In genomic region chr17:4175921-4176802, GRCh38 we compare ENCODE assay signal across 10 cellular contexts. TPM values are rescaled to one million over a fixed set of nuclear protein-coding genes. Genes with fewer than 3 reads are reported as not detected.
DNase-seq lines count a peak whose midpoint lies in the region; TF ChIP-seq lines count a peak whose summit lies in the region.
"Had no signal": no experiment of that assay in that cellular context is flagged by ENCODE, and none has a peak within 500 bp of the region (broad histone marks: within the 10 kb centered on the region; RNA-seq: fewer than 3 reads in every experiment).

No MANE protein-coding gene starts in this region.

- DNase-seq in MCF 10A (ENCODE audit: unreplicated experiment), result no peak
- no peak for DNase-seq in mammary epithelial cell
- DNase-seq in activated effector memory CD4-positive, alpha-beta T cell treated with Interleukin-2 at 50 U/mL for 16 hours, result peak; percentile 31
- no peak for DNase-seq in mesothelial cell of epicardium (ENCODE audit: low spot score in 2 of 2, unreplicated experiment in 2 of 2)
- DNase-seq in MV-4-11 (lab: John Stamatoyannopoulos, UW), result no peak
- no peak for DNase-seq in DMS153 treated with DMSO at 0.1 percent for 48 hours (lab: John Stamatoyannopoulos, UW; ENCODE audit: unreplicated experiment)
- no peak for DNase-seq in BE2C
- DNase-seq: NCI-H526 had no signal

- peaks cover 97% of the 10 kb centered on the region for H3K36me3 Mint-ChIP-seq in MCF 10A (ENCODE audit: insufficient read depth, unreplicated experiment)
- H3K36me3 Mint-ChIP-seq in mesothelial cell of epicardium, result peaks cover 43% of the 10 kb centered on the region

- H3K9ac ChIP-seq in mammary epithelial cell (ENCODE audit: insufficient read depth, low read length), result no peak overlapping the region

- H3K4me3 ChIP-seq in mammary epithelial cell (replicated peaks in 1 of 3; ENCODE audit: insufficient read depth in 1 of 3, low read depth in 2 of 3, low read length in 3 of 3) (no peak overlapping the region), urinary bladder (ENCODE audit: low read depth, low read length) (no peak overlapping the region), BE2C (ENCODE audit: low read depth, low read length) (no peak overlapping the region)
- H3K4me3 ChIP-seq: ascending aorta had no signal

- H3K36me3 ChIP-seq in mammary epithelial cell (ENCODE audit: insufficient read depth, low read length), result peaks cover 28% of the 10 kb centered on the region
- H3K36me3 ChIP-seq in urinary bladder (ENCODE audit: insufficient read depth), result peaks cover 7% of the 10 kb centered on the region
- peaks cover 21% of the 10 kb centered on the region for H3K36me3 ChIP-seq in BE2C

- no peak overlapping the region for H3K4me2 ChIP-seq in mammary epithelial cell (ENCODE audit: insufficient read depth, low read depth, low read length)

- no peak overlapping the region for H2AFZ ChIP-seq in mammary epithelial cell (ENCODE audit: low read depth, low read length)

- no peak overlapping the region for H3K27ac ChIP-seq in mammary epithelial cell (ENCODE audit: insufficient read depth, low read depth, low read length)
- H3K27ac ChIP-seq in urinary bladder (ENCODE audit: low read depth), result peak overlapping the region; percentile 12
- H3K27ac ChIP-seq: ascending aorta had no signal

- H3K27me3 Mint-ChIP-seq in MCF 10A (ENCODE audit: insufficient read depth, unreplicated experiment), result no peaks in the 10 kb centered on the region
- H3K27me3 Mint-ChIP-seq in mesothelial cell of epicardium (ENCODE audit: low read depth), result no peaks in the 10 kb centered on the region

- intact Hi-C loops in MCF 10A (cut with micrococcal nuclease) (no loop called here), mammary epithelial cell (cut with micrococcal nuclease) (no loop called here)

- H3K4me3 Mint-ChIP-seq in MCF 10A (ENCODE audit: unreplicated experiment), result no peak overlapping the region
- peak overlapping the region; percentile 7 for H3K4me3 Mint-ChIP-seq in mesothelial cell of epicardium

- TF ChIP-seq CTCF in MCF 10A (IDR thresholded peaks at IDR 0.05; ENCODE audit: unreplicated experiment) (no peak), mammary epithelial cell (conservative IDR thresholded peaks at IDR 0.05 in 1 of 2, IDR thresholded peaks at IDR 0.05 in 1 of 2; ENCODE audit: extremely low read depth in 1 of 2, insufficient read depth in 1 of 2, low read depth in 1 of 2, low read length in 2 of 2) (no peak), mesothelial cell of epicardium (IDR thresholded peaks at IDR 0.05; ENCODE audit: unreplicated experiment) (no peak), BE2C (IDR thresholded peaks at IDR 0.05; ENCODE audit: low read depth, low read length) (no peak)

- H4K20me1 ChIP-seq in mammary epithelial cell (ENCODE audit: insufficient read depth, low read length), result no peaks in the 10 kb centered on the region

- in situ Hi-C loops in mammary epithelial cell (cut with MboI; ENCODE audit: low sequenced_read_pairs in 2 of 2), result no loop called here

- H3K9me3 ChIP-seq in mammary epithelial cell (replicated peaks; ENCODE audit: insufficient read depth, low read length), result no peaks in the 10 kb centered on the region
- no peaks in the 10 kb centered on the region for H3K9me3 ChIP-seq in BE2C
- H3K9me3 ChIP-seq: ascending aorta had no signal

- POLR2A ChIA-PET in MCF 10A (lab: Yijun Ruan, JAX), result interaction anchor here (0.6 to 4.2 kb wide), 2 partner anchors 13 to 363 kb away, joined by 3 to 19 read pairs; no protein-coding TSS in a partner anchor

- H3K79me2 ChIP-seq in mammary epithelial cell (ENCODE audit: insufficient read depth, low read length), result no peaks in the 10 kb centered on the region

- no peaks in the 10 kb centered on the region for H3K9me3 Mint-ChIP-seq in MCF 10A (ENCODE audit: unreplicated experiment)
- no peaks in the 10 kb centered on the region for H3K9me3 Mint-ChIP-seq in mesothelial cell of epicardium

- H3K4me1 Mint-ChIP-seq in MCF 10A (ENCODE audit: insufficient read depth, unreplicated experiment) (no peaks in the 10 kb centered on the region), mesothelial cell of epicardium (peaks cover 50% of the 10 kb centered on the region)

- H3K27me3 ChIP-seq in mammary epithelial cell (ENCODE audit: insufficient read depth, low read length) (no peaks in the 10 kb centered on the region), BE2C (no peaks in the 10 kb centered on the region)
- H3K27me3 ChIP-seq: ascending aorta had no signal

- BruUV-seq in MCF 10A (replicated peaks; lab: Mats Ljungman, UMichigan), result no TSS peak
- no TSS peak for BruUV-seq in mammary epithelial cell (replicated peaks; lab: Mats Ljungman, UMichigan)

- H3K4me1 ChIP-seq in mammary epithelial cell (ENCODE audit: insufficient read depth, low read length) (no peaks in the 10 kb centered on the region), urinary bladder (ENCODE audit: insufficient read depth) (no peaks in the 10 kb centered on the region), BE2C (no peaks in the 10 kb centered on the region)
- H3K4me1 ChIP-seq: ascending aorta had no signal

- H3K27ac Mint-ChIP-seq in MCF 10A (ENCODE audit: low read depth, unreplicated experiment) (peak overlapping the region; percentile 36), mesothelial cell of epicardium (peak overlapping the region; percentile 96)

- dilution Hi-C loops in mammary epithelial cell (cut with HindIII; ENCODE audit: low sequenced_read_pairs), result no loop called here

- WGBS in mammary epithelial cell (ENCODE audit: low coverage, missing lambda C conversion rate), result 69% methylated on average over 12 of the region's 25 CpGs
- 76% methylated on average over 25 of the region's 25 CpGs for WGBS in urinary bladder

- CTCF ChIA-PET in MCF 10A (lab: Yijun Ruan, JAX), result interaction anchor here (0.6 to 1.8 kb wide), 3 partner anchors 9 to 24 kb away, joined by 3 to 5 read pairs (median 3); no protein-coding TSS in a partner anchor
- CTCF ChIA-PET in mammary epithelial cell (lab: Charles Lee; ENCODE audit: low non-redundant PET), result no interaction called here

RNA-seq across cellular contexts. Expression of gene CYB5D2, which starts 33.2 kb away (rescaled TPM):
- total RNA-seq in MCF 10A (2022), result 13.8 and 17.6 TPM in 2 replicates
- 10 to 100 TPM; 15.1 to 16.3 TPM for total RNA-seq in mammary epithelial cell
- polyA plus RNA-seq in mammary epithelial cell, result 25.1 TPM
- 24.8 TPM for polyA minus RNA-seq in mammary epithelial cell
- 13.6 to 15.9 TPM (median 14.9 TPM) in 3 replicates for total RNA-seq in mesothelial cell of epicardium
- total RNA-seq in urinary bladder, result 11.1 TPM
- 20.4 TPM for polyA plus RNA-seq in urinary bladder
- polyA plus RNA-seq in BE2C (2012; ENCODE audit: insufficient read depth, insufficient read length, low read depth), result 27.1 TPM

RNA-seq across cellular contexts. Expression of gene ZZEF1, which starts 33.3 kb away (rescaled TPM):
- total RNA-seq in MCF 10A (2022), result 35.0 and 37.9 TPM in 2 replicates
- 10 to 100 TPM; 33.6 to 44.7 TPM for total RNA-seq in mammary epithelial cell
- 10.2 TPM for polyA plus RNA-seq in mammary epithelial cell
- polyA minus RNA-seq in mammary epithelial cell, result 43.8 TPM
- total RNA-seq in mesothelial cell of epicardium, result 42.2 to 45.9 TPM (median 44.1 TPM) in 3 replicates
- total RNA-seq in urinary bladder, result 44.5 TPM
- 19.7 TPM for polyA plus RNA-seq in urinary bladder
- 27.8 TPM for polyA plus RNA-seq in BE2C (2012; ENCODE audit: insufficient read depth, insufficient read length, low read depth)
